ENCODE assay signal across 14 cellular contexts in genomic region chr7:72444023-72444776, GRCh38. TPM values are rescaled to one million over a fixed set of nuclear protein-coding genes. Genes with fewer than 3 reads are reported as not detected.
DNase-seq lines count a peak whose midpoint lies in the region; ATAC-seq, FAIRE-seq and TF ChIP-seq lines count a peak whose summit lies in the region.
"Had no signal": no experiment of that assay in that cellular context is flagged by ENCODE, and none has a peak within 500 bp of the region (broad histone marks: within the 10 kb centered on the region; RNA-seq: fewer than 3 reads in every experiment).

No MANE protein-coding gene starts in this region.

- no peak for TF ChIP-seq EP300 in HepG2 (IDR thresholded peaks at IDR 0.05; ENCODE audit: low read depth in 2 of 2, low read length in 2 of 2)
- TF ChIP-seq EP300 in HepG2 (CRISPR knock-in tag; IDR thresholded peaks at IDR 0.05; ENCODE audit: borderline replicate concordance): no peak

- H3K9ac ChIP-seq in HepG2 (ENCODE audit: insufficient read depth, low read depth, low read length): no peak overlapping the region

- FAIRE-seq in HepG2 (lab: Jason Lieb, UNC): peak; percentile 81

- H3K9me3 ChIP-seq in HepG2 (ENCODE audit: low read length) (no peaks in the 10 kb centered on the region), right lobe of liver (no peaks in the 10 kb centered on the region), adrenal gland (replicated peaks in 1 of 3) (no peaks in the 10 kb centered on the region)

- ATAC-seq in HepG2: peak; percentile 95
- no peak for ATAC-seq in right lobe of liver
- ATAC-seq in HG02610 (IDR thresholded peaks at IDR 0.05; ENCODE audit: unreplicated experiment): no peak
- no peak for ATAC-seq in HG03095 (IDR thresholded peaks at IDR 0.05; ENCODE audit: unreplicated experiment)

- WGBS in HepG2 (ENCODE audit: low lambda C conversion rate): 43% methylated on average over 8 of the region's 8 CpGs
- WGBS in right lobe of liver (ENCODE audit: insufficient coverage, low coverage, low lambda C conversion rate, missing lambda C conversion rate): 56% methylated on average over 8 of the region's 8 CpGs
- 68 to 76% (median 70%) methylated on average over 8 of the region's 8 CpGs for WGBS in adrenal gland, 4 donors

- no peak overlapping the region for H3K27ac ChIP-seq in HepG2 (ENCODE audit: extremely low read length, insufficient read depth, low read length)
- no peak overlapping the region for H3K27ac ChIP-seq in right lobe of liver
- no peak overlapping the region for H3K27ac ChIP-seq in adrenal gland

- DNase-seq in HepG2 (ENCODE audit: low spot score) (peak; percentile 73), right lobe of liver (no peak), NCI-H146 treated with DMSO at 0.1 percent for 48 hours (lab: John Stamatoyannopoulos, UW; ENCODE audit: unreplicated experiment) (peak; percentile 94), SKM-1 treated with dmso at 0.1 percent for 144 hours (lab: John Stamatoyannopoulos, UW; ENCODE audit: unreplicated experiment) (peak; percentile 51), adrenal gland (no peak), GOT3 (lab: John Stamatoyannopoulos, UW) (no peak)
- DNase-seq: ACHN; activated CD4-positive, alpha-beta T cell treated with anti-CD3 and anti-CD28 coated beads, Interleukin-2, amount 50 U/mL, for 1 hour; DMS79 treated with DMSO at 0.1 percent for 48 hours; NCI-H526 treated with DMSO at 0.1 percent for 48 hours; trophoblast cell had no signal

- TF ChIP-seq CTCF in HepG2 (CRISPR knock-in tag; IDR thresholded peaks at IDR 0.05) (no peak), right lobe of liver (IDR thresholded peaks at IDR 0.05) (no peak), adrenal gland (IDR thresholded peaks at IDR 0.05) (no peak)

- BruUV-seq in HepG2 (replicated peaks; lab: Mats Ljungman, UMichigan): no TSS peak

- H4K20me1 ChIP-seq in HepG2 (ENCODE audit: insufficient read depth, low read length): no peaks in the 10 kb centered on the region

- no peak for TF ChIP-seq RAD21 in HepG2 (CRISPR knock-in tag; IDR thresholded peaks at IDR 0.05)

- H3K4me3 ChIP-seq in HepG2 (replicated peaks in 1 of 3; ENCODE audit: insufficient read depth in 1 of 3, low read depth in 2 of 3, low read length in 3 of 3): peak overlapping the region in 1 of 3 experiments; percentile 22; a peak in 1 of 6 replicates
- no peak overlapping the region for H3K4me3 ChIP-seq in right lobe of liver
- no peak overlapping the region for H3K4me3 ChIP-seq in adrenal gland

- H3K4me1 ChIP-seq in HepG2 (ENCODE audit: insufficient read depth, low read length) (peaks cover 18% of the 10 kb centered on the region), right lobe of liver (no peaks in the 10 kb centered on the region), adrenal gland (replicated peaks in 1 of 2) (no peaks in the 10 kb centered on the region)

- no peaks in the 10 kb centered on the region for H3K79me2 ChIP-seq in HepG2 (ENCODE audit: insufficient read depth, low read length)

- no peaks in the 10 kb centered on the region for H3K36me3 ChIP-seq in HepG2 (replicated peaks in 1 of 2; ENCODE audit: control insufficient read depth in 1 of 2, insufficient read depth in 2 of 2, low read length in 2 of 2)
- H3K36me3 ChIP-seq in right lobe of liver: no peaks in the 10 kb centered on the region
- no peaks in the 10 kb centered on the region for H3K36me3 ChIP-seq in adrenal gland (replicated peaks in 1 of 2)

- H3K27me3 ChIP-seq in HepG2 (ENCODE audit: control insufficient read depth in 1 of 2, insufficient read depth in 2 of 2, low read length in 2 of 2) (peaks cover 8 to 39% of the 10 kb centered on the region in 2 experiments), right lobe of liver (no peaks in the 10 kb centered on the region), adrenal gland (no peaks in the 10 kb centered on the region)

- CTCF ChIA-PET in HepG2 (lab: Yijun Ruan, JAX; ENCODE audit: low intra/inter-chr PET ratio, low total read pairs): no interaction called here

- H2AFZ ChIP-seq in HepG2 (ENCODE audit: low read length): no peak overlapping the region

- no peak for TF ChIP-seq POLR2A in HepG2 (IDR thresholded peaks at IDR 0.05; ENCODE audit: insufficient read depth in 1 of 2, low read depth in 2 of 2, low read length in 2 of 2)
- no peak for TF ChIP-seq POLR2A in right lobe of liver (IDR thresholded peaks at IDR 0.05)
- TF ChIP-seq POLR2A in adrenal gland (IDR thresholded peaks at IDR 0.05): no peak

- in situ Hi-C loops in HepG2 (cut with HindIII; ENCODE audit: extremely low pct_ligation_motif_present, low pct_unique_long_range_greater_than_20kb): no loop called here

- intact Hi-C loops in HepG2 (cut with micrococcal nuclease; ENCODE audit: unreplicated experiment) (loop anchor here (5.0 kb wide), 1 partner anchor 447 kb away; no protein-coding TSS in a partner anchor), right lobe of liver (cut with DNase I) (no loop called here), adrenal gland (cut with DNase I) (no loop called here)

- peak overlapping the region; percentile 63 for H3K4me2 ChIP-seq in HepG2 (ENCODE audit: low read depth, low read length)

- POLR2A ChIA-PET in HepG2 (lab: Yijun Ruan, JAX): no interaction called here

TF ChIP-seq in HepG2, 621 proteins besides CTCF, POLR2A, EP300 and RAD21 (continues in another document):
- TF ChIP-seq ATF7-NPFF (CRISPR knock-in tag; IDR thresholded peaks at IDR 0.05; ENCODE audit: low read depth) (no peak), NKX3-1 (CRISPR knock-in tag; IDR thresholded peaks at IDR 0.05) (no peak), ARHGAP35 (CRISPR knock-in tag; IDR thresholded peaks at IDR 0.05; ENCODE audit: borderline replicate concordance) (no peak), MLLT10 (CRISPR knock-in tag; IDR thresholded peaks at IDR 0.05) (no peak), SIX1 (CRISPR knock-in tag; IDR thresholded peaks at IDR 0.05; ENCODE audit: borderline replicate concordance) (no peak), ELF4 (CRISPR knock-in tag; IDR thresholded peaks at IDR 0.05; ENCODE audit: borderline replicate concordance) (no peak), TFAP4 (IDR thresholded peaks at IDR 0.05; ENCODE audit: borderline replicate concordance, low read depth) (0 out of 2 replicates have a peak, but pooled peaks have one; percentile 18), ZNF20 (CRISPR knock-in tag; IDR thresholded peaks at IDR 0.05) (no peak), CCAR2 (optimal IDR thresholded peaks at IDR 0.05; ENCODE audit: low read depth, low read length) (no peak), ZNF230 (CRISPR knock-in tag; IDR thresholded peaks at IDR 0.05) (no peak), ZNF276 (CRISPR knock-in tag; IDR thresholded peaks at IDR 0.05; ENCODE audit: low read depth) (no peak), ZNF460 (CRISPR knock-in tag; IDR thresholded peaks at IDR 0.05; ENCODE audit: borderline replicate concordance) (no peak), RFXAP (CRISPR knock-in tag; IDR thresholded peaks at IDR 0.05; ENCODE audit: borderline replicate concordance) (no peak), ZNF160 (CRISPR knock-in tag; IDR thresholded peaks at IDR 0.05) (no peak)

RNA-seq across cellular contexts. Expression of gene CALN1, which starts 32.1 kb away (rescaled TPM):
- total RNA-seq in HepG2 (2016; rRNA removed; fragmentation: Illumina TruSeq; extraction: Trizol) (not detected in 2 replicates), right lobe of liver (under 1 TPM; 0.06 to 0.98 (median 0.34) TPM), adrenal gland (10 to 100 TPM in 6 of 8 donors, 1 to 10 TPM in 2; 4.7 to 51.5 (median 19.3) TPM)
- total RNA-seq in HepG2 (2016; cell fraction: cytosol; rRNA removed; fragmentation: Illumina TruSeq; extraction: Trizol; ENCODE audit: low read depth): not detected in 2 replicates
- total RNA-seq in HepG2 (2016; cell fraction: insoluble cytoplasmic fraction; rRNA removed; fragmentation: Illumina TruSeq; extraction: Trizol): not detected in 2 replicates
- not detected in 2 replicates for total RNA-seq in HepG2 (2016; cell fraction: membrane; rRNA removed; fragmentation: Illumina TruSeq; extraction: Trizol)
- total RNA-seq in HepG2 (2016; cell fraction: nucleus; rRNA removed; fragmentation: Illumina TruSeq; extraction: Trizol): not detected in 2 replicates
- polyA plus RNA-seq in HepG2 (2011; rRNA removed) (0.01 TPM in 1 of 2 replicates, not detected in the other), adrenal gland (10 to 100 TPM in 1 of 3 donors, 1 to 10 TPM in 2; 4.3 to 12.9 (median 8.6) TPM)
- under 0.01 and 0.01 TPM in 2 replicates for polyA plus RNA-seq in HepG2 (2011; cell fraction: cytosol; rRNA removed)
- polyA plus RNA-seq in HepG2 (2011; cell fraction: nucleus; rRNA removed): 0.02 TPM in 1 of 2 replicates, not detected in the other
- not detected in 2 replicates for polyA plus RNA-seq in HepG2 (2012)
- polyA plus RNA-seq in HepG2 (2016; cell fraction: cytosol; fragmentation: Illumina TruSeq; extraction: Trizol; ENCODE audit: low read depth): not detected in 2 replicates
- not detected in 2 replicates for polyA plus RNA-seq in HepG2 (2016; cell fraction: insoluble cytoplasmic fraction; fragmentation: Illumina TruSeq; extraction: Trizol; ENCODE audit: low read depth)
- not detected in 2 replicates for polyA plus RNA-seq in HepG2 (2016; cell fraction: membrane; fragmentation: Illumina TruSeq; extraction: Trizol; ENCODE audit: low read depth)
- not detected in 2 replicates for polyA plus RNA-seq in HepG2 (2016; cell fraction: nucleus; fragmentation: Illumina TruSeq; extraction: Trizol; ENCODE audit: insufficient read depth, low read depth)
- polyA minus RNA-seq in HepG2 (2011; rRNA and poly(A)+ RNA removed; ENCODE audit: low replicate concordance): 0.02 TPM in 1 of 2 replicates, not detected in the other
- polyA minus RNA-seq in HepG2 (2011; cell fraction: cytosol; rRNA and poly(A)+ RNA removed): not detected in 2 replicates
- polyA minus RNA-seq in HepG2 (2011; cell fraction: nucleus; rRNA and poly(A)+ RNA removed): not detected in 2 replicates
- total RNA-seq: osteoblast had no signal

Comparison
In these comparisons a context has a peak if more than half of its experiments do, and no peak if none do; other contexts are left out.
1. DNase-seq: peak in HepG2 (single experiment), NCI-H146 treated with DMSO at 0.1 percent for 48 hours (single experiment) and SKM-1 treated with dmso at 0.1 percent for 144 hours (single experiment); none in right lobe of liver (0 of 3), adrenal gland (0 of 7) and GOT3 (single experiment).